26 cellular contexts compared by ENCODE assay signal in the genomic region with DNA sequence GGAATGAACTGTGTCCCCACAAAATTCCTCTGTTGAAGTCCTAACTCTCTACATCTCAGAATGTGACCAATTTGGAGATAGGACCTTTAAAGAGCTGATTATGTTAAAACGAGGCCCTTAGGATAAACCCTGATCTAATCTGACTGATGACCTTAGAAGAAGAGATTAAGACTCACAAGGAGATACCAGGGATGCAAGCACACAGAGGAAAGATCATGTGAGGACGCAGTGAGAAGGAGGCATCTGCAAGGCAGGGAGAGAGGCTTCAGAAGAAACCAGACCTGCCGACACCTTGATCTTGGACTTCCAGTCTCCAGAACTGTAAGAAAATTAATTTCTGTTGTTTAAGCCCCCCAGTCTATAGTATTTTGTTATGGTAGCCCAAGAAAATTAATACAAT.
"Had no signal": no experiment of that assay in that cellular context is flagged by ENCODE, and none has a peak within 500 bp of the region (broad histone marks: within the 10 kb centered on the region; RNA-seq: fewer than 3 reads in every experiment).

No MANE protein-coding gene starts in this region.

- H3K4me3 ChIP-seq: ascending aorta, cardiac muscle cell had no signal

- H3K9me3 ChIP-seq: ascending aorta had no signal

- H3K27ac ChIP-seq: ascending aorta, cardiac muscle cell, VCaP had no signal

- H3K27me3 ChIP-seq: ascending aorta, cardiac muscle cell had no signal

- H3K36me3 ChIP-seq: ascending aorta, cardiac muscle cell had no signal

- ATAC-seq: activated CD8-positive, alpha-beta memory T cell treated with anti-CD3 and anti-CD28 coated beads, Interleukin-2, amount 10 ng/mL, durations not matched to agents 7 days and 5 days; activated CD8-positive, alpha-beta T cell treated with anti-CD3 and anti-CD28 coated beads, Interleukin-2, amount 10 ng/mL, durations not matched to agents 7 days and 5 days had no signal

- H3K4me1 ChIP-seq: ascending aorta had no signal

- DNase-seq: activated CD4-positive, alpha-beta memory T cell treated with anti-CD3 and anti-CD28 coated beads, Interleukin-2, amount 10 ng/mL, durations not matched to agents 7 days and 5 days; activated CD4-positive, alpha-beta T cell treated with anti-CD3 and anti-CD28 coated beads for 1 hour; activated CD4-positive, alpha-beta T cell treated with anti-CD3 and anti-CD28 coated beads, Interleukin-2, amount 10 ng/mL, durations not matched to agents 7 days and 5 days; activated CD4-positive, alpha-beta T cell treated with anti-CD3 and anti-CD28 coated beads, Interleukin-2, amount 50 U/mL, for 48 hours; activated CD4-positive, CD25-positive, alpha-beta regulatory T cell; activated CD8-positive, alpha-beta memory T cell treated with anti-CD3 and anti-CD28 coated beads for 24 hours; activated CD8-positive, alpha-beta memory T cell treated with anti-CD3 and anti-CD28 coated beads, Interleukin-2, amount 10 ng/mL, durations not matched to agents 7 days and 5 days; activated CD8-positive, alpha-beta memory T cell treated with anti-CD3 and anti-CD28 coated beads, Interleukin-2, amount 50 U/mL, for 48 hours; activated CD8-positive, alpha-beta T cell treated with anti-CD3 and anti-CD28 coated beads, Interleukin-2, amount 10 ng/mL, durations not matched to agents 7 days and 5 days; activated effector memory CD4-positive, alpha-beta T cell treated with Interleukin-2 at 50 U/mL for 16 hours; activated gamma-delta T cell; activated naive CD4-positive, alpha-beta T cell treated with anti-CD3 and anti-CD28 coated beads, Interleukin-2, amount 10 ng/mL, durations not matched to agents 7 days and 5 days; activated naive CD4-positive, alpha-beta T cell treated with Interleukin-2 at 50 U/mL for 16 hours; activated naive CD8-positive, alpha-beta T cell treated with anti-CD3 and anti-CD28 coated beads, Interleukin-2, amount 10 ng/mL, durations not matched to agents 7 days and 5 days; activated naive CD8-positive, alpha-beta T cell treated with anti-CD3 and anti-CD28 coated beads, Interleukin-2, amount 50 U/mL, for 24 hours; activated T-cell treated with anti-CD3 and anti-CD28 coated beads, Interleukin-2, amount 50 U/mL, for 24 hours; amygdala; anterior cingulate cortex; caudate nucleus; cerebellar nuclear complex; T-helper 1 cell; T-helper 2 cell; T-helper 9 cell had no signal
